ENCODE assay signal across 8 cellular contexts in the genomic region with DNA sequence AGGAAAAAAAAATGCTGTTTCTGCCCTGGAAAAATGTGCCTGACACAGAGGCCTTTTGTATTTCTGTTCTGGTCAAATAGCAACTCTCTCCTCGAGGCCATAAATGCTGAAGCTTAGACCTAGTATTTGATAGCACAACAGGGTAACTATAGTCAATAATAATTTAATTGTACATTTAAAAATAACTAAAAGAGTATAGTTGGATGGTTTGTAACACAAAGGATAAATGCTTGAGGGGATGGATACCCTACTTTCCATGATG. TPM values are rescaled to one million over a fixed set of nuclear protein-coding genes. Genes with fewer than 3 reads are reported as not detected.
DNase-seq lines count a peak whose midpoint lies in the region; ATAC-seq and TF ChIP-seq lines count a peak whose summit lies in the region.
"Not testable (repeated sequence)": the region's sequence is repeated elsewhere in the genome, so short reads cannot be mapped to it uniquely, and the experiment has no call there.

No MANE protein-coding gene starts in this region.

- H3K27ac Mint-ChIP-seq in CD14-positive monocyte, result peak overlapping the region; percentile 87 to 96 (median 94)
- not testable (repeated sequence) for H3K27ac Mint-ChIP-seq in neural progenitor cell

- H3K79me2 ChIP-seq in Karpas-422 (ENCODE audit: low read length); neural progenitor cell (ENCODE audit: low read depth): not testable (repeated sequence)

- H3K9me3 Mint-ChIP-seq in CD14-positive monocyte, neural progenitor cell: not testable (repeated sequence)

- H3K4me3 ChIP-seq in Karpas-422 (ENCODE audit: low read length) (peak overlapping the region; percentile 26; the same call in 1 of the 2 replicates), spleen (peak overlapping the region in 1 of 8 donors; percentile 44)
- not testable (repeated sequence) for H3K4me3 ChIP-seq in colonic mucosa, left ventricle myocardium inferior, neural progenitor cell, upper lobe of right lung

- H3K4me3 Mint-ChIP-seq in CD14-positive monocyte, neural progenitor cell: not testable (repeated sequence)

- H3K27me3 ChIP-seq in Karpas-422 (ENCODE audit: low read length); colonic mucosa; left ventricle myocardium inferior (ENCODE audit: low read depth); neural progenitor cell; upper lobe of right lung: not testable (repeated sequence)
- peaks cover 0 to 52% (median 0%) of the 10 kb centered on the region in 7 donors for H3K27me3 ChIP-seq in spleen (replicated peaks in 1 of 7)

- ATAC-seq in upper lobe of right lung, result not testable (repeated sequence)

- H3K9me2 ChIP-seq in Karpas-422 (replicated peaks; ENCODE audit: insufficient read depth, low read length), result not testable (repeated sequence)

- H3K9ac ChIP-seq in Karpas-422 (ENCODE audit: low read length), result peak overlapping the region; percentile 45
- H3K9ac ChIP-seq in colonic mucosa (ENCODE audit: low read depth in 2 of 2, low read length in 2 of 2); neural progenitor cell: not testable (repeated sequence)

- H3K27me3 Mint-ChIP-seq in CD14-positive monocyte (ENCODE audit: low read depth in 3 of 3); neural progenitor cell (ENCODE audit: insufficient read depth, low read depth): not testable (repeated sequence)

- H4K20me1 ChIP-seq in Karpas-422 (ENCODE audit: insufficient read depth, low read depth, low read length); neural progenitor cell (ENCODE audit: low read depth): not testable (repeated sequence)

- WGBS in spleen, 5 donors, result 86 to 96% (median 93%) methylated on average over 1 of the region's 1 CpG

- in situ Hi-C loops in SK-MEL-5 (cut with HindIII; ENCODE audit: low pct_unique_long_range_greater_than_20kb, low sequenced_read_pairs), result not testable (repeated sequence)

- not testable (repeated sequence) for TF ChIP-seq POLR2A in spleen (IDR thresholded peaks at IDR 0.05)

- peak overlapping the region; percentile 69 for H3K4me2 ChIP-seq in Karpas-422 (ENCODE audit: low read depth, low read length, poor library complexity, severe bottlenecking)
- not testable (repeated sequence) for H3K4me2 ChIP-seq in neural progenitor cell

- not testable (repeated sequence) for H3F3A ChIP-seq in neural progenitor cell (ENCODE audit: low read depth)

- H2AFZ ChIP-seq in Karpas-422 (ENCODE audit: low read length) (peak overlapping the region; percentile 66), neural progenitor cell (replicated peaks) (peak overlapping the region; percentile 89)

- intact Hi-C loops in CD14-positive monocyte (cut with micrococcal nuclease) (loop anchor here (2.0 to 10.0 kb wide), 7 partner anchors 48 to 435 kb away; a partner anchor contains a TSS), colonic mucosa (cut with DNase I) (loop anchor here (2.0 to 10.0 kb wide), 3 partner anchors 175 to 453 kb away; no protein-coding TSS in a partner anchor), left ventricle myocardium inferior (cut with micrococcal nuclease) (loop anchor here (5.0 to 10.0 kb wide), 4 partner anchors 75 to 465 kb away; no protein-coding TSS in a partner anchor), spleen (cut with DNase I; ENCODE audit: low total_unique reads) (loop anchor here (5.0 to 10.0 kb wide), 3 partner anchors 175 to 455 kb away; no protein-coding TSS in a partner anchor)
- intact Hi-C loops in upper lobe of right lung (cut with DNase I), result not testable (repeated sequence)

- DNase-seq in CD14-positive monocyte (ENCODE audit: low spot score); Karpas-422; colonic mucosa; left ventricle myocardium inferior; neural progenitor cell (ENCODE audit: low spot score); spleen; upper lobe of right lung: not testable (repeated sequence)
- DNase-seq in SK-MEL-5 (ENCODE audit: low read depth, low spot score), result peak; percentile 68

- H3K27ac ChIP-seq in Karpas-422 (ENCODE audit: low read length) (peak overlapping the region; percentile 91), colonic mucosa (peak overlapping the region; percentile 34), left ventricle myocardium inferior (replicated peaks) (peak overlapping the region; percentile 52), spleen (peak overlapping the region in 6 of 8 donors; percentile 48 to 86 (median 78)), upper lobe of right lung (peak overlapping the region; percentile 13)
- H3K27ac ChIP-seq in neural progenitor cell, result not testable (repeated sequence)

- not testable (repeated sequence) for H3K36me3 ChIP-seq in Karpas-422 (ENCODE audit: insufficient read depth, low read length); colonic mucosa; left ventricle myocardium inferior; neural progenitor cell; spleen; upper lobe of right lung

- not testable (repeated sequence) for TF ChIP-seq CTCF in CD14-positive monocyte (IDR thresholded peaks at IDR 0.05); colonic mucosa (IDR thresholded peaks at IDR 0.05); left ventricle myocardium inferior (IDR thresholded peaks at IDR 0.05; ENCODE audit: borderline replicate concordance); neural progenitor cell (IDR thresholded peaks at IDR 0.05); spleen (IDR thresholded peaks at IDR 0.05 in 8 of 11, conservative IDR thresholded peaks at IDR 0.05 in 3 of 11); upper lobe of right lung (IDR thresholded peaks at IDR 0.05)

- peaks cover 62% of the 10 kb centered on the region for H3K4me1 ChIP-seq in Karpas-422 (ENCODE audit: low read length)
- not testable (repeated sequence) for H3K4me1 ChIP-seq in colonic mucosa, neural progenitor cell
- peaks cover 29% of the 10 kb centered on the region for H3K4me1 ChIP-seq in left ventricle myocardium inferior
- peaks cover 14 to 60% (median 27%) of the 10 kb centered on the region in 6 donors for H3K4me1 ChIP-seq in spleen
- peaks cover 25% of the 10 kb centered on the region for H3K4me1 ChIP-seq in upper lobe of right lung

- not testable (repeated sequence) for H3K36me3 Mint-ChIP-seq in CD14-positive monocyte, neural progenitor cell

- H3K4me1 Mint-ChIP-seq in CD14-positive monocyte, result peaks cover 58% of the 10 kb centered on the region
- not testable (repeated sequence) for H3K4me1 Mint-ChIP-seq in neural progenitor cell

- H3K9me3 ChIP-seq in Karpas-422 (ENCODE audit: low read length); colonic mucosa; left ventricle myocardium inferior (replicated peaks); neural progenitor cell (ENCODE audit: low read depth); spleen; upper lobe of right lung: not testable (repeated sequence)

RNA-seq across cellular contexts. Expression of a gene that starts 47.0 kb away (rescaled TPM):
- polyA plus RNA-seq in CD14-positive monocyte (100 to 1,000 TPM in 1 of 2 donors, 10 to 100 TPM in 1; 64.4 to 100 TPM), spleen (10 to 100 TPM in 2 of 3 donors, 1 to 10 TPM in 1; 6.7 to 14.1 (median 12.5) TPM)
- total RNA-seq in Karpas-422 (2014; rRNA removed; shearing (Covaris generic); ENCODE audit: low replicate concordance), result 20.2 and 25.6 TPM in 2 replicates
- 4.8 and 5.0 TPM in 2 replicates for total RNA-seq in SK-MEL-5 (2014; rRNA removed; shearing (Covaris generic))
- 2.6 and 3.1 TPM in 2 replicates for polyA plus RNA-seq in SK-MEL-5 (2015; cell fraction: cytosol; rRNA removed)
- polyA plus RNA-seq in SK-MEL-5 (2015; cell fraction: nucleus; rRNA removed), result 10.5 and 13.1 TPM in 2 replicates
- total RNA-seq in colonic mucosa (1 to 10 TPM; 3.3 to 5.5 TPM), left ventricle myocardium inferior (14.8 TPM), neural progenitor cell (ENCODE audit: low replicate concordance) (34.8 and 38.4 TPM in 2 replicates), spleen (10 to 100 TPM; 14.4 to 19.6 (median 15.9) TPM), upper lobe of right lung (18.4 TPM)
